Comparison of ENCODE assay signal across 21 cellular contexts in genomic region chr16:85765767-85766166, GRCh38. TPM values are rescaled to one million over a fixed set of nuclear protein-coding genes. Genes with fewer than 3 reads are reported as not detected.
"Had no signal": no experiment of that assay in that cellular context is flagged by ENCODE, and none has a peak within 500 bp of the region (broad histone marks: within the 10 kb centered on the region; RNA-seq: fewer than 3 reads in every experiment).

No MANE protein-coding gene starts in this region.

- H3K27ac Mint-ChIP-seq: T-cell had no signal

- H3K9me3 Mint-ChIP-seq: T-cell had no signal

- FAIRE-seq: RCC 7860 had no signal

- H3K4me3 Mint-ChIP-seq: T-cell had no signal

- H3K9ac ChIP-seq: SK-N-SH had no signal

- DNase-seq: MV-4-11, NCI-H1048, NCI-H1105, NCI-H1417, NCI-H1436 treated with DMSO at 0.1 percent for 48 hours, NCI-H1694, NCI-H187 treated with DMSO at 0.1 percent for 48 hours, NCI-H2029 treated with DMSO at 0.1 percent for 48 hours, NCI-H2171 treated with DMSO at 0.1 percent for 48 hours, NCI-H345, NCI-H446 treated with DMSO at 0.1 percent for 48 hours, NCI-H510A treated with DMSO at 0.1 percent for 48 hours, NCI-H526, NCI-H748 treated with DMSO at 0.1 percent for 48 hours, RPMI8226, SHP77, SK-N-SH, SW 1271, T-cell had no signal

- H3K9me3 ChIP-seq: SK-N-SH had no signal

- ATAC-seq: T-cell had no signal

RNA-seq across cellular contexts. Expression of gene C16orf74, which starts 14.9 kb away (rescaled TPM):
- total RNA-seq: LHCN-M2 had no signal
